1 cellular context compared by ENCODE assay signal in genomic region chr2:195647302-195647701, GRCh38.
A peak's percentile ranks its signal among the peaks of the same experiment; 100 is the strongest.
TF ChIP-seq lines count a peak whose summit lies in the region.

No MANE protein-coding gene starts in this region.

TF ChIP-seq in K562, 482 proteins besides CTCF, POLR2A, EP300 and RAD21:
- TF ChIP-seq, protein P1, sequence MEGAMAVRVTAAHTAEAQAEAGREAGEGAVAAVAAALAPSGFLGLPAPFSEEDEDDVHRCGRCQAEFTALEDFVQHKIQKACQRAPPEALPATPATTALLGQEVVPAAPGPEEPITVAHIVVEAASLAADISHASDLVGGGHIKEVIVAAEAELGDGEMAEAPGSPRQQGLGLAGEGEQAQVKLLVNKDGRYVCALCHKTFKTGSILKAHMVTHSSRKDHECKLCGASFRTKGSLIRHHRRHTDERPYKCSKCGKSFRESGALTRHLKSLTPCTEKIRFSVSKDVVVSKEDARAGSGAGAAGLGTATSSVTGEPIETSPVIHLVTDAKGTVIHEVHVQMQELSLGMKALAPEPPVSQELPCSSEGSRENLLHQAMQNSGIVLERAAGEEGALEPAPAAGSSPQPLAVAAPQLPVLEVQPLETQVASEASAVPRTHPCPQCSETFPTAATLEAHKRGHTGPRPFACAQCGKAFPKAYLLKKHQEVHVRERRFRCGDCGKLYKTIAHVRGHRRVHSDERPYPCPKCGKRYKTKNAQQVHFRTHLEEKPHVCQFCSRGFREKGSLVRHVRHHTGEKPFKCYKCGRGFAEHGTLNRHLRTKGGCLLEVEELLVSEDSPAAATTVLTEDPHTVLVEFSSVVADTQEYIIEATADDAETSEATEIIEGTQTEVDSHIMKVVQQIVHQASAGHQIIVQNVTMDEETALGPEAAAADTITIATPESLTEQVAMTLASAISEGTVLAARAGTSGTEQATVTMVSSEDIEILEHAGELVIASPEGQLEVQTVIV (CRISPR knock-in tag; IDR thresholded peaks at IDR 0.05; ENCODE audit: borderline replicate concordance): no peak
- TF ChIP-seq SAP30 (IDR thresholded peaks at IDR 0.05; ENCODE audit: borderline replicate concordance, insufficient read depth, low read depth, low read length, poor library complexity, severe bottlenecking) (no peak), ZNF436 (CRISPR knock-in tag; IDR thresholded peaks at IDR 0.05) (no peak), NCOA1 (IDR thresholded peaks at IDR 0.05; ENCODE audit: low read depth) (no peak), MYC (IDR thresholded peaks at IDR 0.05; ENCODE audit: low read depth, low read length) (no peak), MYC (CRISPR knock-in tag; IDR thresholded peaks at IDR 0.05; ENCODE audit: borderline replicate concordance, low read depth) (no peak), HCFC1 (IDR thresholded peaks at IDR 0.05; ENCODE audit: low read depth, low read length) (no peak), CREB3L1 (IDR thresholded peaks at IDR 0.05; ENCODE audit: borderline replicate concordance, low read depth) (no peak), SPI1 (IDR thresholded peaks at IDR 0.05; ENCODE audit: borderline replicate concordance, low read depth, low read length) (peak; percentile 56; the same call in 1 of the 2 replicates)
